Comparison of ENCODE assay signal across 8 cellular contexts in genomic region chr1:155261888-155262673, GRCh38. TPM values are rescaled to one million over a fixed set of nuclear protein-coding genes. Genes with fewer than 3 reads are reported as not detected.
DNase-seq lines count a peak whose midpoint lies in the region; ATAC-seq and TF ChIP-seq lines count a peak whose summit lies in the region.

Gene SCAMP3 (minus strand): TSS chr1:155262360. CDS start chr1:155262151, 209 bp downstream.

- H3K27ac ChIP-seq in WERI-Rb-1 (peak within 1 kb of the TSS; percentile 80), mammary epithelial cell (ENCODE audit: insufficient read depth, low read depth, low read length) (peak within 1 kb of the TSS; percentile 53), smooth muscle cell (ENCODE audit: low read depth) (peak within 1 kb of the TSS; percentile 49)

- H2AFZ ChIP-seq in mammary epithelial cell (ENCODE audit: low read depth, low read length) (peak within 1 kb of the TSS; percentile 80), smooth muscle cell (ENCODE audit: low read depth) (peak within 1 kb of the TSS; percentile 57)

- H3F3A ChIP-seq in smooth muscle cell (ENCODE audit: low read depth), result peaks cover 30% of the 10 kb centered on the region

- H3K4me3 ChIP-seq in WERI-Rb-1 (ENCODE audit: low read depth, low read length) (peak within 1 kb of the TSS; percentile 88), mammary epithelial cell (replicated peaks in 1 of 3; ENCODE audit: insufficient read depth in 1 of 3, low read depth in 2 of 3, low read length in 3 of 3) (peak within 1 kb of the TSS; percentile 73 to 94 (median 90)), smooth muscle cell (peak within 1 kb of the TSS; percentile 80)

- H3K4me1 ChIP-seq in mammary epithelial cell (ENCODE audit: insufficient read depth, low read length), result peaks cover 9% of the 10 kb centered on the region
- H3K4me1 ChIP-seq in smooth muscle cell (ENCODE audit: low read depth), result peaks cover 8% of the 10 kb centered on the region

- dilution Hi-C loops in mammary epithelial cell (cut with HindIII; ENCODE audit: low sequenced_read_pairs), result no loop called here

- H4K20me1 ChIP-seq in mammary epithelial cell (ENCODE audit: insufficient read depth, low read length), result no peaks in the 10 kb centered on the region
- H4K20me1 ChIP-seq in smooth muscle cell (ENCODE audit: low read depth), result no peaks in the 10 kb centered on the region

- TF ChIP-seq CTCF in WERI-Rb-1 (IDR thresholded peaks at IDR 0.05; ENCODE audit: low read depth, low read length) (0 out of 2 replicates have a peak, but pooled peaks have one; percentile 3), mammary epithelial cell (conservative IDR thresholded peaks at IDR 0.05 in 1 of 2, IDR thresholded peaks at IDR 0.05 in 1 of 2; ENCODE audit: extremely low read depth in 1 of 2, insufficient read depth in 1 of 2, low read depth in 1 of 2, low read length in 2 of 2) (no peak), smooth muscle cell (IDR thresholded peaks at IDR 0.05; ENCODE audit: borderline replicate concordance, insufficient read depth, poor library complexity, severe bottlenecking) (no peak)

- ATAC-seq in GM18873 (IDR thresholded peaks at IDR 0.05; ENCODE audit: low FRiP score, unreplicated experiment) (peak; percentile 79), HG03139 (IDR thresholded peaks at IDR 0.05; ENCODE audit: unreplicated experiment) (peak; percentile 92)

- DNase-seq in ACHN, result peak; percentile 99
- DNase-seq in NCI-H2227 (lab: John Stamatoyannopoulos, UW; ENCODE audit: unreplicated experiment), result peak; percentile 98
- peak; percentile 100 for DNase-seq in WERI-Rb-1
- DNase-seq in mammary epithelial cell, result peak; percentile 99
- peak; percentile 97 for DNase-seq in iPS-NIHi7 (ENCODE audit: extremely low spot score)
- peak; percentile 65 for DNase-seq in smooth muscle cell (lab: John Stamatoyannopoulos, UW; ENCODE audit: unreplicated experiment)

- intact Hi-C loops in mammary epithelial cell (cut with micrococcal nuclease), result no loop called here

- peak within 1 kb of the TSS; percentile 95 for H3K4me2 ChIP-seq in mammary epithelial cell (ENCODE audit: insufficient read depth, low read depth, low read length)
- H3K4me2 ChIP-seq in smooth muscle cell, result peak within 1 kb of the TSS; percentile 91

- WGBS in mammary epithelial cell (ENCODE audit: low coverage, missing lambda C conversion rate), result 7% methylated on average over 34 of the region's 47 CpGs
- WGBS in smooth muscle cell (ENCODE audit: low lambda C conversion rate), result 2% methylated on average over 46 of the region's 47 CpGs

- H3K9ac ChIP-seq in mammary epithelial cell (ENCODE audit: insufficient read depth, low read length) (peak within 1 kb of the TSS; percentile 74), smooth muscle cell (ENCODE audit: low read depth) (peak within 1 kb of the TSS; percentile 74)

- CTCF ChIA-PET in mammary epithelial cell (lab: Charles Lee; ENCODE audit: low non-redundant PET), result no interaction called here

- H3K9me3 ChIP-seq in WERI-Rb-1 (ENCODE audit: severe bottlenecking) (no peaks in the 10 kb centered on the region), mammary epithelial cell (replicated peaks; ENCODE audit: insufficient read depth, low read length) (no peaks in the 10 kb centered on the region), smooth muscle cell (replicated peaks; ENCODE audit: low read depth) (no peaks in the 10 kb centered on the region)

- in situ Hi-C loops in ACHN (cut with HindIII; ENCODE audit: low pct_ligation_motif_present, low pct_unique_long_range_greater_than_20kb, low sequenced_read_pairs), result no loop called here
- in situ Hi-C loops in mammary epithelial cell (cut with MboI; ENCODE audit: low sequenced_read_pairs in 2 of 2), result no loop called here

- H3K79me2 ChIP-seq in mammary epithelial cell (ENCODE audit: insufficient read depth, low read length) (peaks cover 20% of the 10 kb centered on the region), smooth muscle cell (ENCODE audit: low read depth) (peaks cover 18% of the 10 kb centered on the region)

- H3K27me3 ChIP-seq in WERI-Rb-1 (ENCODE audit: insufficient read depth, low read depth, severe bottlenecking) (no peaks in the 10 kb centered on the region), mammary epithelial cell (ENCODE audit: insufficient read depth, low read length) (no peaks in the 10 kb centered on the region), smooth muscle cell (ENCODE audit: low read depth) (no peaks in the 10 kb centered on the region)

- H3K36me3 ChIP-seq in WERI-Rb-1 (peaks cover 76% of the 10 kb centered on the region), mammary epithelial cell (ENCODE audit: insufficient read depth, low read length) (peaks cover 23% of the 10 kb centered on the region), smooth muscle cell (ENCODE audit: low read depth) (peaks cover 4% of the 10 kb centered on the region)

- TSS peak; percentile 34 for BruUV-seq in mammary epithelial cell (replicated peaks; lab: Mats Ljungman, UMichigan)

RNA-seq across cellular contexts. Expression of gene SCAMP3, which starts in this region (rescaled TPM):
- 10 to 100 TPM; 36.7 to 57.7 TPM for total RNA-seq in mammary epithelial cell
- 90.5 TPM for polyA plus RNA-seq in mammary epithelial cell
- 75.5 TPM for polyA minus RNA-seq in mammary epithelial cell
- total RNA-seq in smooth muscle cell, result 51.4 and 52.1 TPM in 2 replicates
- 118 and 151 TPM in 2 replicates for polyA plus RNA-seq in smooth muscle cell

Comparison
In these comparisons a context has a peak if more than half of its experiments do, and no peak if none do; other contexts are left out.
1. Peak in every context shown above with its lines: DNase-seq, ATAC-seq, H3K4me3 ChIP-seq and H3K27ac ChIP-seq.